Comparison of ENCODE assay signal across 18 cellular contexts in genomic region chr7:94540428-94540827, GRCh38.
"Had no signal": no experiment of that assay in that cellular context is flagged by ENCODE, and none has a peak within 500 bp of the region (broad histone marks: within the 10 kb centered on the region; RNA-seq: fewer than 3 reads in every experiment).

No MANE protein-coding gene starts in this region.

- H3K9me3 ChIP-seq: spleen, tibial nerve had no signal

- DNase-seq: activated B cell treated with CpG ODN at 0.5 μM for 24 hours; activated CD4-positive, alpha-beta T cell treated with anti-CD3 and anti-CD28 coated beads, Interleukin-2, amount 50 U/mL, for 1 hour; activated CD8-positive, alpha-beta T cell treated with anti-CD3 and anti-CD28 coated beads for 36 hours; activated naive CD8-positive, alpha-beta T cell treated with anti-CD3 and anti-CD28 coated beads, Interleukin-2, amount 50 U/mL, for 24 hours; activated T-cell treated with anti-CD3 and anti-CD28 coated beads, Interleukin-2, amount 50 U/mL, for 48 hours; aorta; endodermal cell; foreskin melanocyte; kidney; left colon; mammary epithelial cell; posterior cingulate gyrus; right cardiac atrium; spleen; stimulated activated naive CD4-positive, alpha-beta T cell; T-helper 1 cell had no signal

- H3K27me3 ChIP-seq: spleen, tibial nerve had no signal

- ATAC-seq: activated CD8-positive, alpha-beta T cell treated with anti-CD3 and anti-CD28 coated beads for 36 hours; activated naive CD8-positive, alpha-beta T cell treated with anti-CD3 and anti-CD28 coated beads, Interleukin-2, amount 50 U/mL, for 24 hours; esophagus mucosa; left colon; right cardiac atrium had no signal

- H3K4me1 ChIP-seq: spleen, tibial nerve had no signal

- H3K27ac ChIP-seq: spleen, tibial nerve had no signal

- H3K4me3 ChIP-seq: spleen, tibial nerve had no signal
